ENCODE assay signal across 8 cellular contexts in the genomic region with DNA sequence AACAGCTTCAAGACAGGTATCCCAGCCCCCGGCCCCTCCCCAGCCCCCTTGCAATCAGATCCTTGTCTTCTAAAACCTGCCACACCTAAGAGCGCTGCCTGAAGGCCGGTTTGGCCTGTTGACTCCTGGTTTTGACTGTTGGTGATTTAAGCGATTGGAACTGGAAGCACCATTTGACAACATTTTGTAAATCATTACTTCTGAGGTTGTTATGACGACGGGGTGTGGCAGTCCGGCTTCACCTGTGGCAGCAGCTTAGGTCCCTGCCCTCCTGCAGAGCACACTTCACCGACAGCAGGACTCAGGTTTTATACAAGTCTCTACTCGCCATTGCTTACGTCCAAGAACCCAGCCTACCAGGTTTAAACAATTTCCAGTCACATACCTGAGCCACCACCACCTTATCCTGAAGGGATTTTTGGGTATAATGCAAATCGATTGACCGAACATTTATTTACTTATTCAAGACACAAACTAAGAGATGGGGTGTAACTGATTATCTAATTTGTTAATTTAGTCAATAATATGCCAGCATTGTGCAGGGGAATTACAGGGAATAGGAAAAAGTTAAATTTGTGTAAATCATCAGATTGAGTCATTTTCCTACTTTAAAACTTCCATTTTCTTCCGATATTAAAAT. TPM values are rescaled to one million over a fixed set of nuclear protein-coding genes. Genes with fewer than 3 reads are reported as not detected.
DNase-seq lines count a peak whose midpoint lies in the region; ATAC-seq and TF ChIP-seq lines count a peak whose summit lies in the region.

No MANE protein-coding gene starts in this region.

- peak overlapping the region; percentile 43 to 99 (median 98) for H3K27ac Mint-ChIP-seq in CD8-positive, alpha-beta memory T cell
- H3K27ac Mint-ChIP-seq in nephron, result peak overlapping the region; percentile 74 to 88 (median 87)

- H3K4me3 ChIP-seq in CD8-positive, alpha-beta memory T cell (ENCODE audit: low read length), result peak overlapping the region; percentile 82
- H3K4me3 ChIP-seq in MM.1S (ENCODE audit: low read length) (peak overlapping the region; percentile 87), colonic mucosa (peak overlapping the region; percentile 75)

- intact Hi-C loops in colonic mucosa (cut with DNase I), result loop anchor here (5.0 to 10.0 kb wide), 2 partner anchors 56 to 101 kb away; a partner anchor contains a TSS
- intact Hi-C loops in sciatic nerve (cut with DNase I), result no loop called here

- H3K9me3 Mint-ChIP-seq in CD8-positive, alpha-beta memory T cell, result no peaks in the 10 kb centered on the region
- H3K9me3 Mint-ChIP-seq in nephron, result no peaks in the 10 kb centered on the region

- H3K4me1 ChIP-seq in CD8-positive, alpha-beta memory T cell (ENCODE audit: insufficient read depth, low read length), result peaks cover 38% of the 10 kb centered on the region
- H3K4me1 ChIP-seq in MM.1S (ENCODE audit: low read length) (peaks cover 5% of the 10 kb centered on the region; the same call in 1 of the 2 replicates), colonic mucosa (peaks cover 12% of the 10 kb centered on the region)

- peaks cover 40% of the 10 kb centered on the region for H3K79me2 ChIP-seq in MM.1S (ENCODE audit: low read length)

- TF ChIP-seq CTCF in MM.1S (IDR thresholded peaks at IDR 0.05; ENCODE audit: low read length) (no peak), colonic mucosa (IDR thresholded peaks at IDR 0.05) (no peak), nephron (IDR thresholded peaks at IDR 0.05; ENCODE audit: unreplicated experiment in 3 of 3) (no peak)

- H3K4me1 Mint-ChIP-seq in CD8-positive, alpha-beta memory T cell, result peaks cover 40 to 50% (median 47%) of the 10 kb centered on the region in 3 donors
- peaks cover 35% of the 10 kb centered on the region for H3K4me1 Mint-ChIP-seq in nephron

- H3K9ac ChIP-seq in MM.1S (ENCODE audit: low read length) (peak overlapping the region; percentile 10; the same call in 1 of the 2 replicates), colonic mucosa (ENCODE audit: low read depth in 2 of 2, low read length in 2 of 2) (peak overlapping the region in 1 of 2 donors; percentile 97)

- peak overlapping the region; percentile 99 for H3K27ac ChIP-seq in CD8-positive, alpha-beta memory T cell (ENCODE audit: low read depth, low read length)
- H3K27ac ChIP-seq in MM.1S (ENCODE audit: low read length) (no peak overlapping the region), colonic mucosa (peak overlapping the region; percentile 96)

- peak overlapping the region; percentile 54 for H2AFZ ChIP-seq in MM.1S (ENCODE audit: low read length)

- DNase-seq in CD8-positive, alpha-beta memory T cell, result no peak
- DNase-seq in MM.1S (no peak), colonic mucosa (peak; percentile 91), RKO (ENCODE audit: low spot score) (no peak), sciatic nerve (ENCODE audit: low spot score) (no peak)

- H3K9me2 ChIP-seq in MM.1S (replicated peaks; ENCODE audit: insufficient read depth, low read length), result no peaks in the 10 kb centered on the region

- POLR2A ChIA-PET in CD8-positive, alpha-beta memory T cell (lab: Charles Lee), result no interaction called here

- no peaks in the 10 kb centered on the region for H3K9me3 ChIP-seq in CD8-positive, alpha-beta memory T cell (ENCODE audit: low read length)
- no peaks in the 10 kb centered on the region for H3K9me3 ChIP-seq in MM.1S (replicated peaks; ENCODE audit: insufficient read depth, low read length)
- H3K9me3 ChIP-seq in colonic mucosa, result no peaks in the 10 kb centered on the region

- CTCF ChIA-PET in CD8-positive, alpha-beta memory T cell (lab: Charles Lee), result interaction anchor here (0.5 to 1.8 kb wide), 3 partner anchors 53 to 163 kb away, joined by 3 to 4 read pairs (median 3); no protein-coding TSS in a partner anchor

- H3F3A ChIP-seq in MM.1S (ENCODE audit: insufficient read depth, low read length), result no peaks in the 10 kb centered on the region

- ATAC-seq in HG03565 (IDR thresholded peaks at IDR 0.05; ENCODE audit: unreplicated experiment), result no peak
- ATAC-seq in sciatic nerve, result no peak
- ATAC-seq in HG02973 (IDR thresholded peaks at IDR 0.05; ENCODE audit: unreplicated experiment), result no peak

- no peaks in the 10 kb centered on the region for H3K27me3 ChIP-seq in CD8-positive, alpha-beta memory T cell (ENCODE audit: insufficient read depth, low read length, poor library complexity, severe bottlenecking)
- H3K27me3 ChIP-seq in MM.1S (replicated peaks; ENCODE audit: insufficient read depth, low read length), result 0 out of 2 replicates have a peak, but pooled peaks cover 4% of the 10 kb centered on the region
- H3K27me3 ChIP-seq in colonic mucosa, result no peaks in the 10 kb centered on the region

- peak overlapping the region; percentile 81 to 96 (median 93) for H3K4me3 Mint-ChIP-seq in CD8-positive, alpha-beta memory T cell
- peak overlapping the region; percentile 73 to 83 (median 79) for H3K4me3 Mint-ChIP-seq in nephron

- peak overlapping the region; percentile 54; the same call in 1 of the 2 replicates for H3K4me2 ChIP-seq in MM.1S (ENCODE audit: low read depth, low read length)

- no peaks in the 10 kb centered on the region for H3K36me3 ChIP-seq in CD8-positive, alpha-beta memory T cell (ENCODE audit: insufficient read depth, low read length)
- H3K36me3 ChIP-seq in MM.1S (replicated peaks; ENCODE audit: insufficient read depth, low read length) (no peaks in the 10 kb centered on the region), colonic mucosa (no peaks in the 10 kb centered on the region)

- H3K27me3 Mint-ChIP-seq in CD8-positive, alpha-beta memory T cell, result no peaks in the 10 kb centered on the region
- H3K27me3 Mint-ChIP-seq in nephron (ENCODE audit: low read depth), result peaks cover 28% of the 10 kb centered on the region

- peaks cover 0 to 15% (median 7%) of the 10 kb centered on the region in 3 donors for H3K36me3 Mint-ChIP-seq in CD8-positive, alpha-beta memory T cell
- peaks cover 13% of the 10 kb centered on the region for H3K36me3 Mint-ChIP-seq in nephron (ENCODE audit: low read depth)

- H4K20me1 ChIP-seq in MM.1S (ENCODE audit: insufficient read depth, low read length), result no peaks in the 10 kb centered on the region

RNA-seq across cellular contexts. Expression of a gene that starts 0.7 kb away (rescaled TPM):
- total RNA-seq in CD8-positive, alpha-beta memory T cell, result 10 to 100 TPM; 96.6 to 98.8 TPM
- polyA plus RNA-seq in CD8-positive, alpha-beta memory T cell, result 188 TPM
- total RNA-seq in colonic mucosa (10 to 100 TPM; 55.0 to 56.3 TPM), sciatic nerve (38.8 TPM)

RNA-seq across cellular contexts. Expression of a gene that starts 33.2 kb away (rescaled TPM):
- not detected for total RNA-seq in CD8-positive, alpha-beta memory T cell
- polyA plus RNA-seq in CD8-positive, alpha-beta memory T cell, result not detected
- total RNA-seq in colonic mucosa, result 1,000 to 10,000 TPM in 1 of 2 donors, 10 to 100 TPM in 1; 25.4 to 1,198 TPM
- 4.4 TPM for total RNA-seq in sciatic nerve

RNA-seq across cellular contexts. Expression of a gene that starts 58.7 kb away (rescaled TPM):
- 10 to 100 TPM; 19.9 to 20.5 TPM for total RNA-seq in CD8-positive, alpha-beta memory T cell
- polyA plus RNA-seq in CD8-positive, alpha-beta memory T cell, result 0.78 TPM
- 10 to 100 TPM; 17.8 to 22.9 TPM for total RNA-seq in colonic mucosa
- 12.1 TPM for total RNA-seq in sciatic nerve
